Comparison of ENCODE assay signal across 6 cellular contexts in the genomic region with DNA sequence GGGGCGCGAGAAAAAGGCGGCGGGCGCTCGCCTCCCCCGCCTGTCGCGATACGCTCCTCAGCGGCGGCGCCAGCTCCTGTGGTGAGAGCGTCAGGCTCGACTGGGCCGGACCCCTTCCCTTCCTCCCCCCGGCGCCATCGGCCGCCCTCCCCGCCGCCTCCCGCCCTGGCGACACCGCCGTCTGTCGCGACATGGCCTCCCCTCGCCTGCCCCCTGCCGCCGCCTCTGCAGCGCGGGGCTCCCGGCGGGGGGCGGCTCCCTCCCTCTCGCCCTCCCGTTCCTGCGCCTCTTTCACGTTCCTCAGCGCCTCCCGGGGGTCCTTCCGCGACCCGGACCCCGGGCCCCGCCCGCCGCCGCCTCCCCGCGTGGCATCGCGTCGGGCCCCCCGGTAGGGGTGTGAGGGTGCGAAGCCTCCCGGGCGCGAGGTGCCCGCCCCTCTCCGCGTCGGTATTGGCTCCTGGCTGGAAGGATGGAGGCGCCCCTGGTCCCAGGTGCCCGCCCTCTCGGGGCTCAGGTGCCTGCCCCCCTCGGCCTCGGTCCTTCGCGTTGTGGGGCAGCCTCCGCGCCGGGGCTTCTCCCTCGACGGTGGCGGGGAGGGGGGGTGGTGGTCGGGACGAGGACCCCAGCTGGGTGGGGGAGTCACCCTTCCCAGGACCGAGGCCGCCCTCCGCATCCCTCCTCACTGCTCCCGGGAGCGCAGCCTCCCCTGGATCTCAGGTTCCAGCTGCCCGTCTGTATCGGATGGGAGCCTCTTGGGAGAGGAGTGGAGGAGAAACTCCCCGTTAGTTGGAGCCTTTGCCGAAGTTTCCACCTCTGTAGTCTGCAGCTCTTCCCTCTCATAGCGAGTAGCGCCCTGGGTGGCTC. TPM values are rescaled to one million over a fixed set of nuclear protein-coding genes. Genes with fewer than 3 reads are reported as not detected.
DNase-seq lines count a peak whose midpoint lies in the region; TF ChIP-seq lines count a peak whose summit lies in the region.

No MANE protein-coding gene starts in this region.

- peaks cover 0 to 2% (median 0%) of the 10 kb centered on the region in 7 donors for H3K9me3 Mint-ChIP-seq in CD14-positive monocyte

- H3K4me1 Mint-ChIP-seq in CD14-positive monocyte: peaks cover 38% of the 10 kb centered on the region

- H3K4me1 ChIP-seq in SJCRH30 (no peaks in the 10 kb centered on the region), esophagus (ENCODE audit: control insufficient read depth in 2 of 2, insufficient read depth in 2 of 2, low read length in 1 of 2) (peaks cover 4 to 24% of the 10 kb centered on the region in 2 donors)

- peak overlapping the region; percentile 95 for H3K27ac ChIP-seq in SJCRH30
- H3K27ac ChIP-seq in esophagus (ENCODE audit: low read depth in 2 of 2, low read length in 1 of 2): peak overlapping the region; percentile 92 to 93

- H3K4me3 Mint-ChIP-seq in CD14-positive monocyte: peak overlapping the region; percentile 82 to 88

- peaks cover 2 to 12% (median 2%) of the 10 kb centered on the region in 3 donors for H3K27me3 Mint-ChIP-seq in CD14-positive monocyte (ENCODE audit: low read depth in 3 of 3)

- DNase-seq in CD14-positive monocyte (ENCODE audit: low spot score): no peak
- no peak for DNase-seq in SJCRH30
- peak; percentile 35 for DNase-seq in stimulated activated CD4-positive, alpha-beta T cell treated with anti-CD3 and anti-CD28 coated beads, Interleukin-4, amount 100 ng/mL, for 24 hours
- DNase-seq in inferior parietal cortex (ENCODE audit: extremely low spot score): no peak
- no peak for DNase-seq in posterior cingulate gyrus

- peaks cover 22 to 33% of the 10 kb centered on the region in 2 donors for H3K36me3 Mint-ChIP-seq in CD14-positive monocyte

- H3K27ac Mint-ChIP-seq in CD14-positive monocyte: peak overlapping the region; percentile 82 to 95 (median 89)

- H3K27me3 ChIP-seq in SJCRH30 (no peaks in the 10 kb centered on the region), esophagus (ENCODE audit: control insufficient read depth in 1 of 2, insufficient read depth in 2 of 2, low read length in 2 of 2) (no peaks in the 10 kb centered on the region)

- peaks cover 16% of the 10 kb centered on the region for H3K36me3 ChIP-seq in SJCRH30
- H3K36me3 ChIP-seq in esophagus (ENCODE audit: control insufficient read depth in 2 of 2, insufficient read depth in 2 of 2, low read length in 1 of 2): peaks cover 10 to 16% of the 10 kb centered on the region in 2 donors

- intact Hi-C loops in CD14-positive monocyte (cut with micrococcal nuclease) (loop anchor here (1.0 to 2.0 kb wide), 3 partner anchors 21 to 36 kb away; a partner anchor contains a TSS), posterior cingulate gyrus (cut with DNase I) (loop anchor here (1.0 to 2.0 kb wide), 2 partner anchors 23 to 35 kb away; a partner anchor contains a TSS)

- TF ChIP-seq CTCF in CD14-positive monocyte (IDR thresholded peaks at IDR 0.05): no peak

- H3K4me3 ChIP-seq in SJCRH30 (peak overlapping the region; percentile 83), esophagus (ENCODE audit: low read depth in 1 of 2, low read length in 2 of 2) (peak overlapping the region; percentile 89 to 92)

- no peaks in the 10 kb centered on the region for H3K9me3 ChIP-seq in SJCRH30 (replicated peaks)
- H3K9me3 ChIP-seq in esophagus (ENCODE audit: control insufficient read depth in 2 of 2, insufficient read depth in 1 of 2, low read depth in 1 of 2, low read length in 1 of 2): no peaks in the 10 kb centered on the region

- 2% methylated on average over 66 to 90 of the region's 90 CpGs for WGBS in esophagus, 2 donors

RNA-seq across cellular contexts. Expression of a gene that starts 0.6 kb away (rescaled TPM):
- polyA plus RNA-seq in CD14-positive monocyte (1 to 10 TPM; 3.0 to 4.2 TPM), esophagus (10 to 100 TPM; 21.3 to 23.0 TPM)
- 27.5 and 27.6 TPM in 2 replicates for total RNA-seq in SJCRH30 (2014; rRNA removed; shearing (Covaris generic))

RNA-seq across cellular contexts. Expression of a gene that starts 21.4 kb away (rescaled TPM):
- polyA plus RNA-seq in CD14-positive monocyte: 1 to 10 TPM; 4.2 to 5.4 TPM
- total RNA-seq in SJCRH30 (2014; rRNA removed; shearing (Covaris generic)): 5.6 and 6.8 TPM in 2 replicates
- 1 to 10 TPM; 4.9 to 7.0 TPM for polyA plus RNA-seq in esophagus

RNA-seq across cellular contexts. Expression of a gene that starts 22.6 kb away (rescaled TPM):
- polyA plus RNA-seq in CD14-positive monocyte: 10 to 100 TPM; 34.4 to 37.6 TPM
- total RNA-seq in SJCRH30 (2014; rRNA removed; shearing (Covaris generic)): 65.6 and 67.3 TPM in 2 replicates
- 10 to 100 TPM; 38.9 to 44.3 TPM for polyA plus RNA-seq in esophagus

RNA-seq across cellular contexts. Expression of a gene that starts 22.7 kb away (rescaled TPM):
- polyA plus RNA-seq in CD14-positive monocyte (1 to 10 TPM; 7.0 to 9.5 TPM), esophagus (10 to 100 TPM; 11.8 to 13.2 TPM)
- 10.0 and 10.3 TPM in 2 replicates for total RNA-seq in SJCRH30 (2014; rRNA removed; shearing (Covaris generic))

RNA-seq across cellular contexts. Expression of a gene that starts 34.8 kb away (rescaled TPM):
- polyA plus RNA-seq in CD14-positive monocyte: 1 to 10 TPM; 1.5 to 2.5 TPM
- not detected in 2 replicates for total RNA-seq in SJCRH30 (2014; rRNA removed; shearing (Covaris generic))
- 10 to 100 TPM in 1 of 2 donors, 1 to 10 TPM in 1; 2.9 to 11.0 TPM for polyA plus RNA-seq in esophagus

Comparison
In these comparisons a context has a peak if more than half of its experiments do, and no peak if none do; other contexts are left out.
1. RNA of a gene that starts 0.6 kb away (polyA plus RNA-seq): 21.3 to 23.0 TPM in esophagus; 3.0 to 4.2 TPM in CD14-positive monocyte; every median in the first group is over 4 times any median in the second.